Comparison of ENCODE assay signal across 16 cellular contexts in the genomic region with DNA sequence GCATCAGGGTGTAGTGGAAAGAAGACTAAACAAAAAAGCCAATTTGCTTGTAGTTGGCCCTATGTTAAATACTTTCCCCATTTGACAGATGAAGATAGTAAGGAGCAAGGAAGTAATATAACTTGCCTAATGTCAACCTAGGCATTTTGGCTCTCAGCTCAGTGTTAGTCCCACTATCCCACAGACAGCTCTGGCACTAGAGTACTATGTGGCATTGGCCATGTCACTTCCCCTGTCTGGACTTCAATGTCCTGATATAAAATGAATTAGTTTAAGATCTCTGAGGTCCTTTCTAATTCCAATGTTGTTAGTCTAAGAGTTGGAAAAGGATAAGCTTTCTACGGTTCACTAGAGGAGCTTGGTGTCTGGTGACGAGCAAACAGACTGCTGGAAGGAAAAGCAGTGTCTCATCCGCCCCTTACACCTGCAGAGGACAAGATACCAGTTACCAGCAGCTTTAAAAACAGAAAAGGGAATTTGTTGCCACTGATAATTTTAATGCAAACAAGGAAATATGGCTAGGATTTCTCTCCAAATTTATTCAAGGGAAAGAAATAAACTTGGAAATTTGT.
"Had no signal": no experiment of that assay in that cellular context is flagged by ENCODE, and none has a peak within 500 bp of the region (broad histone marks: within the 10 kb centered on the region; RNA-seq: fewer than 3 reads in every experiment).

No MANE protein-coding gene starts in this region.

- H3K36me3 Mint-ChIP-seq: stimulated activated effector memory CD8-positive, alpha-beta T cell treated with anti-CD3 and anti-CD28 coated beads, Interleukin-12 subunit alpha, Interleukin-12 subunit beta, amount 100 ng/mL, for 72 hours had no signal

- H3K27me3 ChIP-seq: esophagus squamous epithelium, left lung, transverse colon had no signal

- H3K9me3 ChIP-seq: esophagus squamous epithelium, left lung, transverse colon had no signal

- H3K9me3 Mint-ChIP-seq: activated CD4-positive, alpha-beta memory T cell treated with anti-CD3 and anti-CD28 coated beads, Interleukin-2, amount 10 ng/mL, durations not matched to agents 7 days and 5 days; stimulated activated effector memory CD8-positive, alpha-beta T cell treated with anti-CD3 and anti-CD28 coated beads, Interleukin-12 subunit alpha, Interleukin-12 subunit beta, amount 100 ng/mL, for 72 hours had no signal

- H3K4me1 ChIP-seq: transverse colon had no signal

- H3K27ac ChIP-seq: left lung, transverse colon had no signal

- H3K4me3 Mint-ChIP-seq: activated CD4-positive, alpha-beta memory T cell treated with anti-CD3 and anti-CD28 coated beads, Interleukin-2, amount 10 ng/mL, durations not matched to agents 7 days and 5 days; activated CD4-positive, alpha-beta T cell treated with anti-CD3 and anti-CD28 coated beads for 36 hours; activated naive CD8-positive, alpha-beta T cell; stimulated activated effector memory CD8-positive, alpha-beta T cell treated with anti-CD3 and anti-CD28 coated beads, Interleukin-12 subunit alpha, Interleukin-12 subunit beta, amount 100 ng/mL, for 72 hours had no signal

- H3K4me3 ChIP-seq: esophagus squamous epithelium, left lung, transverse colon had no signal

- H3K27ac Mint-ChIP-seq: activated CD4-positive, alpha-beta memory T cell treated with anti-CD3 and anti-CD28 coated beads, Interleukin-2, amount 10 ng/mL, durations not matched to agents 7 days and 5 days; activated CD4-positive, alpha-beta T cell treated with anti-CD3 and anti-CD28 coated beads for 36 hours; activated naive CD8-positive, alpha-beta T cell; stimulated activated effector memory CD8-positive, alpha-beta T cell treated with anti-CD3 and anti-CD28 coated beads, Interleukin-12 subunit alpha, Interleukin-12 subunit beta, amount 100 ng/mL, for 72 hours had no signal

- H3K36me3 ChIP-seq: left lung, transverse colon had no signal

- DNase-seq: activated CD4-positive, alpha-beta memory T cell treated with anti-CD3 and anti-CD28 coated beads, Interleukin-2, amount 10 ng/mL, durations not matched to agents 7 days and 5 days; activated CD4-positive, alpha-beta T cell treated with anti-CD3 and anti-CD28 coated beads for 36 hours; activated gamma-delta T cell; activated T-cell treated with anti-CD3 and anti-CD28 coated beads, Interleukin-2, amount 50 U/mL, for 48 hours; amygdala; esophagus squamous epithelium; foreskin fibroblast; head of caudate nucleus; islet precursor cell; left lung; mesendoderm; retina; small intestine; transverse colon had no signal

- H3K4me1 Mint-ChIP-seq: activated CD4-positive, alpha-beta memory T cell treated with anti-CD3 and anti-CD28 coated beads, Interleukin-2, amount 10 ng/mL, durations not matched to agents 7 days and 5 days had no signal

- ATAC-seq: activated CD4-positive, alpha-beta T cell treated with anti-CD3 and anti-CD28 coated beads for 36 hours; left lung; stimulated activated effector memory CD8-positive, alpha-beta T cell treated with anti-CD3 and anti-CD28 coated beads, Interleukin-12 subunit alpha, Interleukin-12 subunit beta, amount 100 ng/mL, for 72 hours had no signal

- H3K27me3 Mint-ChIP-seq: activated CD4-positive, alpha-beta memory T cell treated with anti-CD3 and anti-CD28 coated beads, Interleukin-2, amount 10 ng/mL, durations not matched to agents 7 days and 5 days; activated CD4-positive, alpha-beta T cell treated with anti-CD3 and anti-CD28 coated beads for 36 hours; activated naive CD8-positive, alpha-beta T cell had no signal
